ENCODE assay signal across 6 cellular contexts in genomic region chr5:140664018-140664352, GRCh38. TPM values are rescaled to one million over a fixed set of nuclear protein-coding genes. Genes with fewer than 3 reads are reported as not detected.
A peak's percentile ranks its signal among the peaks of the same experiment; 100 is the strongest.
DNase-seq lines count a peak whose midpoint lies in the region; ATAC-seq and TF ChIP-seq lines count a peak whose summit lies in the region.

No MANE protein-coding gene starts in this region.

- ATAC-seq in thoracic aorta (ENCODE audit: insufficient number of reproducible peaks, low FRiP score, low read depth) = no peak

- peaks cover 56% of the 10 kb centered on the region for H3K36me3 Mint-ChIP-seq in T-helper 1 cell treated with Interleukin-12 subunit alpha and Interleukin-12 subunit beta and Interleukin-4 antibody, amounts not matched to agents 30 μg/mL and 1 μg/mL, for 36 hours (ENCODE audit: low read depth)
- peaks cover 7% of the 10 kb centered on the region for H3K36me3 Mint-ChIP-seq in glutamatergic neuron (ENCODE audit: unreplicated experiment)

- peaks cover 7 to 22% of the 10 kb centered on the region in 2 donors for H3K4me1 ChIP-seq in thoracic aorta (ENCODE audit: control insufficient read depth in 1 of 2, low read depth in 2 of 2)

- H3K9me3 ChIP-seq in thoracic aorta = no peaks in the 10 kb centered on the region

- H3K27me3 ChIP-seq in thoracic aorta (replicated peaks; ENCODE audit: insufficient read depth) = no peaks in the 10 kb centered on the region

- H3K4me3 ChIP-seq in thoracic aorta = peak overlapping the region; percentile 74

- peak overlapping the region; percentile 84 for H3K27ac Mint-ChIP-seq in T-helper 1 cell treated with Interleukin-12 subunit alpha and Interleukin-12 subunit beta and Interleukin-4 antibody, amounts not matched to agents 30 μg/mL and 1 μg/mL, for 36 hours
- peak overlapping the region; percentile 100 for H3K27ac Mint-ChIP-seq in glutamatergic neuron (ENCODE audit: unreplicated experiment)

- peaks cover 27% of the 10 kb centered on the region for H3K4me1 Mint-ChIP-seq in T-helper 1 cell treated with Interleukin-12 subunit alpha and Interleukin-12 subunit beta and Interleukin-4 antibody, amounts not matched to agents 30 μg/mL and 1 μg/mL, for 36 hours (ENCODE audit: low read depth)
- H3K4me1 Mint-ChIP-seq in glutamatergic neuron (ENCODE audit: low read depth, unreplicated experiment) = peaks cover 13% of the 10 kb centered on the region

- no peaks in the 10 kb centered on the region for H3K9me3 Mint-ChIP-seq in T-helper 1 cell treated with Interleukin-12 subunit alpha and Interleukin-12 subunit beta and Interleukin-4 antibody, amounts not matched to agents 30 μg/mL and 1 μg/mL, for 36 hours
- H3K9me3 Mint-ChIP-seq in glutamatergic neuron (ENCODE audit: unreplicated experiment) = peaks cover 19% of the 10 kb centered on the region

- H3K4me3 Mint-ChIP-seq in T-helper 1 cell treated with Interleukin-12 subunit alpha and Interleukin-12 subunit beta and Interleukin-4 antibody, amounts not matched to agents 30 μg/mL and 1 μg/mL, for 36 hours = peak overlapping the region; percentile 97
- peak overlapping the region; percentile 98 for H3K4me3 Mint-ChIP-seq in glutamatergic neuron (ENCODE audit: unreplicated experiment)

- TF ChIP-seq CTCF in glutamatergic neuron (IDR thresholded peaks at IDR 0.05; ENCODE audit: partially characterized antibody, unreplicated experiment) = no peak
- TF ChIP-seq CTCF in thoracic aorta (IDR thresholded peaks at IDR 0.05) = no peak

- H3K27me3 Mint-ChIP-seq in T-helper 1 cell treated with Interleukin-12 subunit alpha and Interleukin-12 subunit beta and Interleukin-4 antibody, amounts not matched to agents 30 μg/mL and 1 μg/mL, for 36 hours (ENCODE audit: low read depth) = no peaks in the 10 kb centered on the region
- H3K27me3 Mint-ChIP-seq in glutamatergic neuron (ENCODE audit: unreplicated experiment) = peaks cover 13% of the 10 kb centered on the region

- H3K27ac ChIP-seq in thoracic aorta = peak overlapping the region; percentile 84 to 89

- DNase-seq in T-helper 1 cell (no peak), glutamatergic neuron (no peak), thoracic aorta (ENCODE audit: low spot score) (no peak), COLO668 (lab: John Stamatoyannopoulos, UW; ENCODE audit: unreplicated experiment) (no peak), mucosa of gallbladder (ENCODE audit: low spot score) (no peak)

- peaks cover 44% of the 10 kb centered on the region for H3K36me3 ChIP-seq in thoracic aorta

RNA-seq across cellular contexts. Expression of gene WDR55, which starts 0.7 kb away (rescaled TPM):
- total RNA-seq in glutamatergic neuron (ENCODE audit: unreplicated experiment) = 31.5 TPM
- 10 to 100 TPM; 24.6 to 26.1 TPM for total RNA-seq in thoracic aorta
- 22.1 TPM for total RNA-seq in mucosa of gallbladder

RNA-seq across cellular contexts. Expression of gene DND1, which starts 9.4 kb away (rescaled TPM):
- total RNA-seq in glutamatergic neuron (ENCODE audit: unreplicated experiment) = 5.4 TPM
- 1 to 10 TPM in 1 of 2 donors, under 1 TPM in 1; 0.54 to 1.8 TPM for total RNA-seq in thoracic aorta
- total RNA-seq in mucosa of gallbladder = 2.5 TPM

RNA-seq across cellular contexts. Expression of gene IK, which starts 16.4 kb away (rescaled TPM):
- total RNA-seq in glutamatergic neuron (ENCODE audit: unreplicated experiment) = 87.9 TPM
- total RNA-seq in thoracic aorta = 100 to 1,000 TPM in 1 of 2 donors, 10 to 100 TPM in 1; 95.3 to 108 TPM
- 72.1 TPM for total RNA-seq in mucosa of gallbladder

RNA-seq across cellular contexts. Expression of gene NDUFA2, which starts 16.6 kb away (rescaled TPM):
- 59.6 TPM for total RNA-seq in glutamatergic neuron (ENCODE audit: unreplicated experiment)
- 10 to 100 TPM; 19.9 to 26.4 TPM for total RNA-seq in thoracic aorta
- total RNA-seq in mucosa of gallbladder = 73.0 TPM

RNA-seq across cellular contexts. Expression of gene TMCO6, which starts 24.7 kb away (rescaled TPM):
- 12.5 TPM for total RNA-seq in glutamatergic neuron (ENCODE audit: unreplicated experiment)
- 10 to 100 TPM; 11.4 to 13.5 TPM for total RNA-seq in thoracic aorta
- total RNA-seq in mucosa of gallbladder = 20.6 TPM
